Comparison of ENCODE assay signal across 8 cellular contexts in genomic region chr11:72079776-72080325, GRCh38. TPM values are rescaled to one million over a fixed set of nuclear protein-coding genes. Genes with fewer than 3 reads are reported as not detected.
A peak's percentile ranks its signal among the peaks of the same experiment; 100 is the strongest.
DNase-seq lines count a peak whose midpoint lies in the region; ATAC-seq and TF ChIP-seq lines count a peak whose summit lies in the region.

No MANE protein-coding gene starts in this region.

- ATAC-seq in Right ventricle myocardium superior (ENCODE audit: poor library complexity) (peak; percentile 49), psoas muscle (peak; percentile 2 to 69 (median 52))

- no peaks in the 10 kb centered on the region for H4K20me1 ChIP-seq in H9 (ENCODE audit: control insufficient read depth, insufficient read depth, insufficient read length)

- no peaks in the 10 kb centered on the region for H3K4me1 ChIP-seq in H9 (ENCODE audit: insufficient read depth, low read length)
- H3K4me1 ChIP-seq in psoas muscle = peaks cover 22% of the 10 kb centered on the region

- no peak overlapping the region for H4K91ac ChIP-seq in H9 (ENCODE audit: insufficient read length, low read depth, low read length)

- no CpG with 5 or more reads among the region's 16 CpGs for WGBS in H9 (ENCODE audit: extremely low coverage, insufficient read length, low lambda C conversion rate)
- 5 to 8% (median 6%) methylated on average over 16 of the region's 16 CpGs for WGBS in psoas muscle, 3 donors

- H2AFZ ChIP-seq in H9 (ENCODE audit: low read length) = no peak overlapping the region

- no peaks in the 10 kb centered on the region for H3K27me3 ChIP-seq in AG04450 (ENCODE audit: control insufficient read depth, insufficient read depth, low read length)
- H3K27me3 ChIP-seq in H9 (ENCODE audit: insufficient read depth, low read length) = no peaks in the 10 kb centered on the region
- no peaks in the 10 kb centered on the region for H3K27me3 ChIP-seq in WERI-Rb-1 (ENCODE audit: insufficient read depth, low read depth, severe bottlenecking)
- H3K27me3 ChIP-seq in psoas muscle (ENCODE audit: insufficient read depth in 3 of 3, low read length in 2 of 3) = no peaks in the 10 kb centered on the region

- H3K27ac ChIP-seq in AG04450 (ENCODE audit: low read depth, low read length) = peak overlapping the region; percentile 78
- no peak overlapping the region for H3K27ac ChIP-seq in H9 (ENCODE audit: insufficient read length, low read depth, low read length)
- H3K27ac ChIP-seq in WERI-Rb-1 = peak overlapping the region; percentile 96
- H3K27ac ChIP-seq in psoas muscle = peak overlapping the region; percentile 91

- peak overlapping the region; percentile 88 for H3K4me2 ChIP-seq in H9 (ENCODE audit: insufficient read depth, insufficient read length, low read length)

- H3K4me3 ChIP-seq in AG04450 (ENCODE audit: low read depth, low read length) (peak overlapping the region; percentile 73), WERI-Rb-1 (ENCODE audit: low read depth, low read length) (peak overlapping the region; percentile 96), psoas muscle (peak overlapping the region; percentile 94)

- no peak overlapping the region for H3T11ph ChIP-seq in H9 (ENCODE audit: low read length)

- peak overlapping the region; percentile 86 for H3K14ac ChIP-seq in H9 (ENCODE audit: insufficient read depth, low read length)

- H3K79me2 ChIP-seq in H9 (ENCODE audit: insufficient read depth, low read length) = peaks cover 22% of the 10 kb centered on the region

- intact Hi-C loops in Right ventricle myocardium superior (cut with DNase I) (loop anchor here (5.0 kb wide), 1 partner anchor 43 kb away; no protein-coding TSS in a partner anchor), psoas muscle (cut with DNase I) (loop anchor here (2.0 to 5.0 kb wide), 2 partner anchors 38 to 39 kb away; no protein-coding TSS in a partner anchor)

- H3K9me3 Mint-ChIP-seq in H9 = no peaks in the 10 kb centered on the region

- no peaks in the 10 kb centered on the region for H3K79me1 ChIP-seq in H9 (ENCODE audit: insufficient read depth, low read depth, low read length, poor library complexity, severe bottlenecking)

- H3K27me3 Mint-ChIP-seq in H9 (ENCODE audit: low read depth) = no peaks in the 10 kb centered on the region; the same call in 1 of the 2 replicates

- H4K8ac ChIP-seq in H9 (replicated peaks; ENCODE audit: insufficient read length, low read depth, low read length) = no peak overlapping the region

- H3K23ac ChIP-seq in H9 (ENCODE audit: insufficient read length, low read depth, low read length) = no peak overlapping the region

- H3K9ac ChIP-seq in H9 (ENCODE audit: extremely low read depth, insufficient read length, low read length) = peak overlapping the region; percentile 93

- POLR2A ChIA-PET in AG04450 (lab: Yijun Ruan, JAX) = interaction anchor here (0.9 to 1.0 kb wide), 2 partner anchors 41 to 55 kb away, joined by 5 to 9 read pairs; no protein-coding TSS in a partner anchor

- peaks cover 7% of the 10 kb centered on the region for H3K23me2 ChIP-seq in H9 (ENCODE audit: insufficient read length, low read depth, low read length, poor library complexity, severe bottlenecking)

- TF ChIP-seq CTCF in AG04450 (IDR thresholded peaks at IDR 0.05; ENCODE audit: low read depth, low read length) = no peak
- no peak for TF ChIP-seq CTCF in H9 (conservative IDR thresholded peaks at IDR 0.05)
- TF ChIP-seq CTCF in WERI-Rb-1 (IDR thresholded peaks at IDR 0.05; ENCODE audit: low read depth, low read length) = no peak
- no peak for TF ChIP-seq CTCF in psoas muscle (IDR thresholded peaks at IDR 0.05)

- peak overlapping the region; percentile 91 to 94 (median 94) for H3K27ac Mint-ChIP-seq in H9

- DNase-seq in AG04450 (ENCODE audit: low read depth, low spot score) = no peak
- DNase-seq in H9 = no peak
- DNase-seq in WERI-Rb-1 = no peak
- no peak for DNase-seq in Right ventricle myocardium superior
- DNase-seq in psoas muscle = no peak
- DNase-seq in activated gamma-delta T cell (lab: John Stamatoyannopoulos, UW) = no peak
- no peak for DNase-seq in activated effector memory CD4-positive, alpha-beta T cell treated with Interleukin-2 at 50 U/mL for 16 hours
- no peak for DNase-seq in pons (ENCODE audit: low spot score)

- H3K36me3 ChIP-seq in WERI-Rb-1 (peaks cover 19% of the 10 kb centered on the region), psoas muscle (ENCODE audit: insufficient read depth in 1 of 2, low read depth in 1 of 2) (no peaks in the 10 kb centered on the region)

- peak overlapping the region; percentile 83 for H2BK120ac ChIP-seq in H9 (ENCODE audit: low read depth, low read length, poor library complexity, severe bottlenecking)

- no peak overlapping the region for H2AK5ac ChIP-seq in H9 (ENCODE audit: insufficient read length, low read length)

- H2BK15ac ChIP-seq in H9 (ENCODE audit: low read depth, low read length) = no peak overlapping the region

- no peak overlapping the region for H2BK20ac ChIP-seq in H9 (ENCODE audit: low read depth, low read length, poor library complexity, severe bottlenecking)

- no peak overlapping the region for H4K5ac ChIP-seq in H9 (ENCODE audit: insufficient read length, low read depth, low read length)

- no peak overlapping the region for H3K56ac ChIP-seq in H9 (ENCODE audit: insufficient read length, low read depth, low read length)

- no peak overlapping the region for H2BK12ac ChIP-seq in H9 (ENCODE audit: insufficient read length, low read depth, low read length)

- H2BK5ac ChIP-seq in H9 (ENCODE audit: insufficient read length, low read length) = no peak overlapping the region

- CTCF ChIA-PET in AG04450 (lab: Charles Lee) = interaction anchor here (2.3 kb wide), 1 partner anchor 55 kb away, joined by 18 read pairs; no protein-coding TSS in a partner anchor

- no peak overlapping the region for H3K4ac ChIP-seq in H9 (ENCODE audit: low read depth, low read length)

- H3K18ac ChIP-seq in H9 (ENCODE audit: insufficient read length, low read depth, low read length) = peak overlapping the region; percentile 82

- peaks cover 1 to 20% (median 14%) of the 10 kb centered on the region in 3 experiments for H3K36me3 Mint-ChIP-seq in H9 (ENCODE audit: insufficient read depth in 1 of 3, low read depth in 3 of 3)

- H3K9me3 ChIP-seq in AG04450 (ENCODE audit: control insufficient read depth, insufficient read depth, low read length) (no peaks in the 10 kb centered on the region; the same call in 1 of the 2 replicates), H9 (ENCODE audit: control insufficient read depth, low read depth, low read length) (no peaks in the 10 kb centered on the region), WERI-Rb-1 (ENCODE audit: severe bottlenecking) (no peaks in the 10 kb centered on the region), psoas muscle (no peaks in the 10 kb centered on the region)

- peak overlapping the region; percentile 80 to 95 for H3K4me3 Mint-ChIP-seq in H9

- H3K4me1 Mint-ChIP-seq in H9 = peaks cover 26 to 34% of the 10 kb centered on the region in 2 experiments

RNA-seq across cellular contexts. Expression of gene NUMA1, which starts 0.5 kb away (rescaled TPM):
- polyA plus RNA-seq in AG04450 (2011; rRNA removed) (79.5 and 90.7 TPM in 2 replicates), psoas muscle (100 to 1,000 TPM in 1 of 3 donors, 10 to 100 TPM in 2; 68.9 to 102 (median 92.8) TPM)
- 202 and 232 TPM in 2 replicates for polyA minus RNA-seq in AG04450 (2011; rRNA and poly(A)+ RNA removed)
- total RNA-seq in H9 (2021) (127 and 136 TPM in 2 replicates), Right ventricle myocardium superior (75.0 TPM), psoas muscle (100 to 1,000 TPM in 3 of 4 donors, 10 to 100 TPM in 1; 100.0 to 130 (median 111) TPM)

RNA-seq across cellular contexts. Expression of gene LRRC51, which starts 0.8 kb away (rescaled TPM):
- polyA plus RNA-seq in AG04450 (2011; rRNA removed) (7.8 and 8.6 TPM in 2 replicates), psoas muscle (10 to 100 TPM in 1 of 3 donors, 1 to 10 TPM in 2; 4.0 to 10.4 (median 7.0) TPM)
- 6.3 and 9.1 TPM in 2 replicates for polyA minus RNA-seq in AG04450 (2011; rRNA and poly(A)+ RNA removed)
- total RNA-seq in H9 (2021) (3.1 and 6.4 TPM in 2 replicates), Right ventricle myocardium superior (6.4 TPM), psoas muscle (1 to 10 TPM; 4.9 to 5.9 (median 5.4) TPM)

RNA-seq across cellular contexts. Expression of gene LAMTOR1, which starts 23.2 kb away (rescaled TPM):
- polyA plus RNA-seq in AG04450 (2011; rRNA removed) (89.1 and 120 TPM in 2 replicates), psoas muscle (100 to 1,000 TPM; 101 to 223 (median 141) TPM)
- polyA minus RNA-seq in AG04450 (2011; rRNA and poly(A)+ RNA removed) = 124 and 197 TPM in 2 replicates
- total RNA-seq in H9 (2021) (96.2 and 96.3 TPM in 2 replicates), Right ventricle myocardium superior (72.8 TPM), psoas muscle (10 to 100 TPM; 74.9 to 91.2 (median 80.4) TPM)

RNA-seq across cellular contexts. Expression of gene TOMT, which starts 25.9 kb away (rescaled TPM):
- polyA plus RNA-seq in AG04450 (2011; rRNA removed) = not detected in 2 replicates
- polyA minus RNA-seq in AG04450 (2011; rRNA and poly(A)+ RNA removed) = not detected in 2 replicates
- not detected in 2 replicates for total RNA-seq in H9 (2021)
- not detected for total RNA-seq in Right ventricle myocardium superior
- total RNA-seq in psoas muscle = not detected
- polyA plus RNA-seq in psoas muscle = not detected

RNA-seq across cellular contexts. Expression of gene ANAPC15, which starts 32.6 kb away (rescaled TPM):
- 45.7 and 54.5 TPM in 2 replicates for polyA plus RNA-seq in AG04450 (2011; rRNA removed)
- 36.4 and 43.1 TPM in 2 replicates for polyA minus RNA-seq in AG04450 (2011; rRNA and poly(A)+ RNA removed)
- total RNA-seq in H9 (2021) = 72.6 and 79.3 TPM in 2 replicates
- 43.5 TPM for total RNA-seq in Right ventricle myocardium superior
- total RNA-seq in psoas muscle = 10 to 100 TPM; 32.7 to 45.7 (median 37.1) TPM
- 10 to 100 TPM; 33.0 to 49.2 (median 43.0) TPM for polyA plus RNA-seq in psoas muscle
